ENCODE assay signal across 1 cellular context in genomic region chr2:43041661-43042360, GRCh38.
A peak's percentile ranks its signal among the peaks of the same experiment; 100 is the strongest.
TF ChIP-seq lines count a peak whose summit lies in the region.

No MANE protein-coding gene starts in this region.

TF ChIP-seq in K562, 482 proteins besides CTCF, POLR2A, EP300 and RAD21 (continued from another document and continues in another):
- no peak for TF ChIP-seq ZFP30 (CRISPR knock-in tag; IDR thresholded peaks at IDR 0.05; ENCODE audit: borderline replicate concordance)
- no peak for TF ChIP-seq SLC30A9 (CRISPR knock-in tag; IDR thresholded peaks at IDR 0.05)
- no peak for TF ChIP-seq SIX5 (IDR thresholded peaks at IDR 0.05; ENCODE audit: borderline replicate concordance in 1 of 2, insufficient read depth in 1 of 2, low read depth in 1 of 2, low read length in 2 of 2)
- no peak for TF ChIP-seq TAF15 (IDR thresholded peaks at IDR 0.05; ENCODE audit: low read depth, low read length)
- TF ChIP-seq, protein P1, sequence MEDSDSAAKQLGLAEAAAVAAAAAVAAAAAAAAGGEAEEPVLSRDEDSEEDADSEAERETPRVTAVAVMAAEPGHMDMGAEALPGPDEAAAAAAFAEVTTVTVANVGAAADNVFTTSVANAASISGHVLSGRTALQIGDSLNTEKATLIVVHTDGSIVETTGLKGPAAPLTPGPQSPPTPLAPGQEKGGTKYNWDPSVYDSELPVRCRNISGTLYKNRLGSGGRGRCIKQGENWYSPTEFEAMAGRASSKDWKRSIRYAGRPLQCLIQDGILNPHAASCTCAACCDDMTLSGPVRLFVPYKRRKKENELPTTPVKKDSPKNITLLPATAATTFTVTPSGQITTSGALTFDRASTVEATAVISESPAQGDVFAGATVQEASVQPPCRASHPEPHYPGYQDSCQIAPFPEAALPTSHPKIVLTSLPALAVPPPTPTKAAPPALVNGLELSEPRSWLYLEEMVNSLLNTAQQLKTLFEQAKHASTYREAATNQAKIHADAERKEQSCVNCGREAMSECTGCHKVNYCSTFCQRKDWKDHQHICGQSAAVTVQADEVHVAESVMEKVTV (CRISPR knock-in tag; IDR thresholded peaks at IDR 0.05), result no peak
- TF ChIP-seq NBN (IDR thresholded peaks at IDR 0.05; ENCODE audit: low read depth), result no peak; the same call in 1 of the 2 replicates
- peak; percentile 98 for TF ChIP-seq FOSL1 (tag; conservative IDR thresholded peaks at IDR 0.05)
- no peak for TF ChIP-seq ZSCAN29 (IDR thresholded peaks at IDR 0.05)
- TF ChIP-seq ZBTB49 (CRISPR knock-in tag; IDR thresholded peaks at IDR 0.05; ENCODE audit: borderline replicate concordance), result no peak
- no peak for TF ChIP-seq SMARCB1 (IDR thresholded peaks at IDR 0.05; ENCODE audit: insufficient read length, low read depth)
- TF ChIP-seq PCBP1 (IDR thresholded peaks at IDR 0.05; ENCODE audit: low read depth, low read length, poor library complexity, severe bottlenecking), result no peak
- no peak for TF ChIP-seq ZNF282 (CRISPR knock-in tag; IDR thresholded peaks at IDR 0.05)
- TF ChIP-seq FOXA1 (IDR thresholded peaks at IDR 0.05; ENCODE audit: borderline replicate concordance), result no peak
- peak; percentile 25; the same call in 1 of the 2 replicates for TF ChIP-seq EP400 (IDR thresholded peaks at IDR 0.05)
- TF ChIP-seq TEAD1 (CRISPR knock-in tag; IDR thresholded peaks at IDR 0.05), result 0 out of 4 replicates have a peak, but pooled peaks of 1 of the 2 experiments have one; percentile 53
- no peak for TF ChIP-seq KDM5B (IDR thresholded peaks at IDR 0.05; ENCODE audit: insufficient replicate concordance, low read depth, low read length)
- no peak for TF ChIP-seq IRF2 (CRISPR knock-in tag; IDR thresholded peaks at IDR 0.05)
- TF ChIP-seq ZNF766 (CRISPR knock-in tag; conservative IDR thresholded peaks at IDR 0.05), result no peak
- peak; percentile 68; the same call in 1 of the 2 replicates for TF ChIP-seq LEF1 (IDR thresholded peaks at IDR 0.05)
- no peak for TF ChIP-seq ZNF324 (CRISPR knock-in tag; IDR thresholded peaks at IDR 0.05)
- TF ChIP-seq, protein P2, sequence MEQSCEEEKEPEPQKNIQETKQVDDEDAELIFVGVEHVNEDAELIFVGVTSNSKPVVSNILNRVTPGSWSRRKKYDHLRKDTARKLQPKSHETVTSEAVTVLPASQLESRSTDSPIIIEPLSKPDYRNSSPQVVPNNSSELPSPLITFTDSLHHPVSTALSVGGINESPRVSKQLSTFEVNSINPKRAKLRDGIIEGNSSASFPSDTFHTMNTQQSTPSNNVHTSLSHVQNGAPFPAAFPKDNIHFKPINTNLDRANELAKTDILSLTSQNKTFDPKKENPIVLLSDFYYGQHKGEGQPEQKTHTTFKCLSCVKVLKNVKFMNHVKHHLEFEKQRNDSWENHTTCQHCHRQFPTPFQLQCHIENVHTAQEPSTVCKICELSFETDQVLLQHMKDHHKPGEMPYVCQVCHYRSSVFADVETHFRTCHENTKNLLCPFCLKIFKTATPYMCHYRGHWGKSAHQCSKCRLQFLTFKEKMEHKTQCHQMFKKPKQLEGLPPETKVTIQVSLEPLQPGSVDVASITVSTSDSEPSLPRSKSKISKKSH (CRISPR knock-in tag; IDR thresholded peaks at IDR 0.05), result no peak
- peak; percentile 99 for TF ChIP-seq ZBTB7A (IDR thresholded peaks at IDR 0.05; ENCODE audit: borderline replicate concordance, control insufficient read depth, low read depth, low read length)
- no peak for TF ChIP-seq HNRNPH1 (optimal IDR thresholded peaks at IDR 0.05; ENCODE audit: low read depth, low read length)
- no peak for TF ChIP-seq ZNF717 (CRISPR knock-in tag; IDR thresholded peaks at IDR 0.05)
- peak; percentile 90 for TF ChIP-seq SMARCA4 (IDR thresholded peaks at IDR 0.05)
- peak in 1 of 2 experiments; percentile 28 for TF ChIP-seq AFF1 (IDR thresholded peaks at IDR 0.05; ENCODE audit: low read depth in 1 of 2, partially characterized antibody in 2 of 2)
- 0 out of 2 replicates have a peak, but pooled peaks have one; percentile 33 for TF ChIP-seq FOXP1 (CRISPR knock-in tag; IDR thresholded peaks at IDR 0.05)
- TF ChIP-seq HDAC3 (IDR thresholded peaks at IDR 0.05; ENCODE audit: borderline replicate concordance, partially characterized antibody), result no peak
- TF ChIP-seq KLF1 (tag; IDR thresholded peaks at IDR 0.05), result no peak
- no peak for TF ChIP-seq HMBOX1 (IDR thresholded peaks at IDR 0.05)
- TF ChIP-seq FOXA3 (CRISPR knock-in tag; conservative IDR thresholded peaks at IDR 0.05 in 1 of 2, IDR thresholded peaks at IDR 0.05 in 1 of 2), result no peak
- TF ChIP-seq ZNF41 (CRISPR knock-in tag; conservative IDR thresholded peaks at IDR 0.05), result no peak
- TF ChIP-seq ZNF318 (IDR thresholded peaks at IDR 0.05; ENCODE audit: borderline replicate concordance in 1 of 2, low read depth in 1 of 2), result peak in 1 of 2 experiments; percentile 90; a peak in 2 of 4 replicates
- TF ChIP-seq E4F1 (CRISPR knock-in tag; IDR thresholded peaks at IDR 0.05; ENCODE audit: borderline replicate concordance), result no peak
- no peak for TF ChIP-seq RUNX1 (IDR thresholded peaks at IDR 0.05; ENCODE audit: low read depth)
- TF ChIP-seq HOXB6 (CRISPR knock-in tag; IDR thresholded peaks at IDR 0.05; ENCODE audit: borderline replicate concordance), result no peak
- TF ChIP-seq, protein P3, sequence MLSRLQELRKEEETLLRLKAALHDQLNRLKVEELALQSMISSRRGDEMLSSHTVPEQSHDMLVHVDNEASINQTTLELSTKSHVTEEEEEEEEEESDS (CRISPR knock-in tag; IDR thresholded peaks at IDR 0.05), result no peak
- no peak for TF ChIP-seq E2F3 (CRISPR knock-in tag; IDR thresholded peaks at IDR 0.05)
- TF ChIP-seq POLR2G (IDR thresholded peaks at IDR 0.05; ENCODE audit: low read depth, low read length), result peak; percentile 34
- TF ChIP-seq HNRNPUL1 (IDR thresholded peaks at IDR 0.05; ENCODE audit: low read length), result no peak
- TF ChIP-seq THRAP3 (IDR thresholded peaks at IDR 0.05; ENCODE audit: borderline replicate concordance), result no peak
- TF ChIP-seq NFXL1 (CRISPR knock-in tag; IDR thresholded peaks at IDR 0.05), result no peak
- no peak; the same call in 1 of the 2 replicates for TF ChIP-seq PHF8 (IDR thresholded peaks at IDR 0.05; ENCODE audit: borderline replicate concordance, low read length)
